ENCODE assay signal across 14 cellular contexts in genomic region chr2:29113027-29113686, GRCh38. TPM values are rescaled to one million over a fixed set of nuclear protein-coding genes. Genes with fewer than 3 reads are reported as not detected.
DNase-seq lines count a peak whose midpoint lies in the region; ATAC-seq and TF ChIP-seq lines count a peak whose summit lies in the region.
"Had no signal": no experiment of that assay in that cellular context is flagged by ENCODE, and none has a peak within 500 bp of the region (broad histone marks: within the 10 kb centered on the region; RNA-seq: fewer than 3 reads in every experiment).

No MANE protein-coding gene starts in this region.

- peak overlapping the region; percentile 90 for H3K4me2 ChIP-seq in PC-9

- BruUV-seq in PC-9 (replicated peaks; lab: Mats Ljungman, UMichigan) = no TSS peak

- no peaks in the 10 kb centered on the region for H3K9me3 Mint-ChIP-seq in dendritic cell treated with granulocyte-macrophage colony-stimulating factor and Interleukin-4, amounts not matched to agents 40 ng/mL and 50 ng/mL, for 4 days
- no peaks in the 10 kb centered on the region for H3K9me3 Mint-ChIP-seq in naive thymus-derived CD8-positive, alpha-beta T cell
- H3K9me3 Mint-ChIP-seq: activated T-helper 17 cell treated with anti-CD3 and anti-CD28 coated beads, Interleukin-2, amount 50 U/mL, for 72 hours had no signal

- peak overlapping the region; percentile 93 for H3K27ac Mint-ChIP-seq in dendritic cell treated with granulocyte-macrophage colony-stimulating factor and Interleukin-4, amounts not matched to agents 40 ng/mL and 50 ng/mL, for 4 days
- peak overlapping the region in 5 of 10 donors; percentile 43 to 99 (median 91) for H3K27ac Mint-ChIP-seq in naive thymus-derived CD8-positive, alpha-beta T cell

- DNase-seq in CD1c-positive myeloid dendritic cell (ENCODE audit: extremely low spot score) (peak; percentile 51), PC-9 (peak in 1 of 2 experiments; percentile 47)
- DNase-seq in naive thymus-derived CD8-positive, alpha-beta T cell = no peak
- DNase-seq in activated CD8-positive, alpha-beta memory T cell treated with anti-CD3 and anti-CD28 coated beads, Interleukin-2, amount 50 U/mL, for 48 hours = no peak
- DNase-seq: NCI-H1694 treated with DMSO at 0.1 percent for 48 hours, occipital lobe had no signal

- no peaks in the 10 kb centered on the region for H3K36me3 Mint-ChIP-seq in dendritic cell treated with granulocyte-macrophage colony-stimulating factor and Interleukin-4, amounts not matched to agents 40 ng/mL and 50 ng/mL, for 4 days (ENCODE audit: low read depth)
- H3K36me3 Mint-ChIP-seq in naive thymus-derived CD8-positive, alpha-beta T cell = no peaks in the 10 kb centered on the region

- H2AFZ ChIP-seq in PC-9 = no peak overlapping the region

- H3K9me3 ChIP-seq in PC-9 (ENCODE audit: insufficient read depth, low read depth) = no peaks in the 10 kb centered on the region

- CTCF ChIA-PET in PC-9 (lab: Charles Lee) = no interaction called here

- peaks cover 56% of the 10 kb centered on the region for H3F3A ChIP-seq in PC-9 (ENCODE audit: insufficient read depth, low read depth)

- H3K4me3 Mint-ChIP-seq in dendritic cell treated with granulocyte-macrophage colony-stimulating factor and Interleukin-4, amounts not matched to agents 40 ng/mL and 50 ng/mL, for 4 days = no peak overlapping the region
- peak overlapping the region in 6 of 10 donors; percentile 11 to 97 (median 48) for H3K4me3 Mint-ChIP-seq in naive thymus-derived CD8-positive, alpha-beta T cell

- intact Hi-C loops in PC-9 (cut with micrococcal nuclease; ENCODE audit: unreplicated experiment) = loop anchor here (5.0 kb wide), 1 partner anchor 156 kb away; no protein-coding TSS in a partner anchor
- intact Hi-C loops in dendritic cell treated with granulocyte-macrophage colony-stimulating factor and Interleukin-4, amounts not matched to agents 40 ng/mL and 50 ng/mL, for 4 days (cut with micrococcal nuclease) = no loop called here

- ATAC-seq in naive thymus-derived CD8-positive, alpha-beta T cell = no peak
- ATAC-seq in HG03469 (IDR thresholded peaks at IDR 0.05; ENCODE audit: unreplicated experiment) (no peak), GM21717 (IDR thresholded peaks at IDR 0.05; ENCODE audit: unreplicated experiment) (no peak), HG02840 (IDR thresholded peaks at IDR 0.05; ENCODE audit: low FRiP score, unreplicated experiment) (no peak)
- ATAC-seq: activated T-helper 17 cell treated with anti-CD3 and anti-CD28 coated beads, Interleukin-2, amount 50 U/mL, for 72 hours had no signal

- H4K20me1 ChIP-seq in PC-9 (ENCODE audit: insufficient read depth) = no peaks in the 10 kb centered on the region

- no peaks in the 10 kb centered on the region for H3K27me3 ChIP-seq in PC-9 (ENCODE audit: insufficient read depth, low read depth)

- no peaks in the 10 kb centered on the region for H3K27me3 Mint-ChIP-seq in dendritic cell treated with granulocyte-macrophage colony-stimulating factor and Interleukin-4, amounts not matched to agents 40 ng/mL and 50 ng/mL, for 4 days
- H3K27me3 Mint-ChIP-seq in naive thymus-derived CD8-positive, alpha-beta T cell = peaks cover 0 to 2% (median under 1%) of the 10 kb centered on the region in 5 donors
- H3K27me3 Mint-ChIP-seq: activated T-helper 17 cell treated with anti-CD3 and anti-CD28 coated beads, Interleukin-2, amount 50 U/mL, for 72 hours had no signal

- no peak for TF ChIP-seq CTCF in PC-9 (conservative IDR thresholded peaks at IDR 0.05)

- H3K9me2 ChIP-seq in PC-9 (ENCODE audit: insufficient read depth) = no peaks in the 10 kb centered on the region

- H3K4me1 Mint-ChIP-seq in dendritic cell treated with granulocyte-macrophage colony-stimulating factor and Interleukin-4, amounts not matched to agents 40 ng/mL and 50 ng/mL, for 4 days (ENCODE audit: low read depth) = peaks cover 45% of the 10 kb centered on the region
- H3K4me1 Mint-ChIP-seq in naive thymus-derived CD8-positive, alpha-beta T cell = peaks cover 7 to 30% (median 29%) of the 10 kb centered on the region in 4 donors

- H3K79me2 ChIP-seq in PC-9 (ENCODE audit: low read depth) = peaks cover 32% of the 10 kb centered on the region

- H3K4me3 ChIP-seq in PC-9 = no peak overlapping the region
- H3K4me3 ChIP-seq: SK-N-MC had no signal

- peaks cover 79% of the 10 kb centered on the region for H3K4me1 ChIP-seq in PC-9 (replicated peaks; ENCODE audit: insufficient read depth)

- POLR2A ChIA-PET in PC-9 (lab: Charles Lee; ENCODE audit: unreplicated experiment) = interaction anchor here (0.6 to 2.1 kb wide), 6 partner anchors 17 to 1491 kb away, joined by 3 to 34 read pairs (median 6); no protein-coding TSS in a partner anchor
- POLR2A ChIA-PET in naive thymus-derived CD8-positive, alpha-beta T cell (lab: Charles Lee) = interaction anchor here (1.9 kb wide), 1 partner anchor 243 kb away, joined by 5 read pairs; the partner anchor contains the start of gene TRMT61B

- H3K27ac ChIP-seq in PC-9 = peak overlapping the region; percentile 97
- H3K27ac ChIP-seq: SK-N-MC had no signal

- H3K36me3 ChIP-seq in PC-9 (ENCODE audit: low read depth) = no peaks in the 10 kb centered on the region

RNA-seq across cellular contexts. Expression of gene CLIP4, which starts 2.1 kb away (rescaled TPM):
- total RNA-seq in PC-9 (2021) = 107 and 134 TPM in 2 replicates
- 10 to 100 TPM; 56.1 to 59.0 TPM for total RNA-seq in naive thymus-derived CD8-positive, alpha-beta T cell
- polyA plus RNA-seq in naive thymus-derived CD8-positive, alpha-beta T cell = 10 to 100 TPM; 18.7 to 20.6 (median 18.8) TPM

RNA-seq across cellular contexts. Expression of gene PCARE, which starts 38.8 kb away (rescaled TPM):
- total RNA-seq in PC-9 (2021) = not detected in 2 replicates
- total RNA-seq in naive thymus-derived CD8-positive, alpha-beta T cell = not detected
- polyA plus RNA-seq in naive thymus-derived CD8-positive, alpha-beta T cell = not detected
- total RNA-seq: activated T-helper 17 cell treated with anti-CD3 and anti-CD28 coated beads, Interleukin-2, amount 50 U/mL, for 72 hours; Daoy; H4 had no signal
